Comparison of ENCODE assay signal across 10 cellular contexts in the genomic region with DNA sequence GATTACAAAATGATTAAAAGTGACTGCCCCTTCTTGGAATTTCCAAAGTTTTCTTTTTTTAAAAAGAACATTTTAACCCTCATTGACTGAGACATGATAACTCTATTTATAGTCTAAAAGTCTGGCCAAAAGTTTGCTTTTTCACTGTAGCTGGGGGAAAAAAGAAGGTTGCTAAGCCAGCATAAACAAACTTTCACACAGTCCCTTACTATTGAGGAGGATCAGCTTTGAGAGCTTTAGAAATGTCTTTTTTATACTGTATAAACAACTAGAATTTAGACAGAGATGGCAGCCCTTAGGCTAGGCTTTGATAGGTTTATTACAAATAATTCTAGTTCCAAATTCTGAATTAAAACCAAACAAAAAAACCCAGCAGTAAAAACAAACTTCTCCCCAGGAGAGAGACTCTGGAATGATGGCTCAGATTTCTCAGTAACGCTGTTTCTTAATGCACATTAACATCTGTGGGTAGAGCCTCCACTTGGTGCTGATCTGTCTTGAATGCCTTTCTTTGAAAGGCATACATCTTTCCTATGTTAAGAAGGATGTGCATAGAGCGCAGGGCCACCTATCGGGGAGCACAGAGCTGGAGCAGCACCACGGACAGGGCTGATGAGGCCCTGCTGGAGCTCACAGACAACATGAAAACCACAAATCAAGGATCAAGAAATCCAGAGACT.
A peak's percentile ranks its signal among the peaks of the same experiment; 100 is the strongest.
DNase-seq lines count a peak whose midpoint lies in the region; ATAC-seq and TF ChIP-seq lines count a peak whose summit lies in the region.
"Had no signal": no experiment of that assay in that cellular context is flagged by ENCODE, and none has a peak within 500 bp of the region (broad histone marks: within the 10 kb centered on the region; RNA-seq: fewer than 3 reads in every experiment).

No MANE protein-coding gene starts in this region.

- TF ChIP-seq CTCF in endodermal cell (conservative IDR thresholded peaks at IDR 0.05) (peak; percentile 49), sigmoid colon (IDR thresholded peaks at IDR 0.05) (peak in 1 of 4 experiments; percentile 18), mucosa of descending colon (IDR thresholded peaks at IDR 0.05) (no peak)

- no peak overlapping the region for H3K4me3 Mint-ChIP-seq in endodermal cell

- no peaks in the 10 kb centered on the region for H3K27me3 ChIP-seq in endodermal cell (ENCODE audit: control insufficient read depth, insufficient read depth, low read length, poor library complexity, severe bottlenecking)
- no peaks in the 10 kb centered on the region for H3K27me3 ChIP-seq in sigmoid colon

- no peak for TF ChIP-seq POLR2A in sigmoid colon (IDR thresholded peaks at IDR 0.05)

- H3K27me3 Mint-ChIP-seq in endodermal cell (ENCODE audit: insufficient read depth): no peaks in the 10 kb centered on the region

- no peak for TF ChIP-seq EP300 in sigmoid colon (IDR thresholded peaks at IDR 0.05)

- WGBS in endodermal cell (ENCODE audit: insufficient coverage in 1 of 2, insufficient read length in 1 of 2), 2 experiments: 29 to 43% methylated on average over 1 to 4 of the region's 4 CpGs
- WGBS in sigmoid colon, 2 donors: 58 to 90% methylated on average over 4 of the region's 4 CpGs

- DNase-seq in NCI-H460 (ENCODE audit: extremely low read depth, low read depth): peak; percentile 13
- DNase-seq in endodermal cell: peak; percentile 86
- no peak for DNase-seq in sigmoid colon
- no peak for DNase-seq in mucosa of descending colon
- no peak for DNase-seq in effector CD4-positive, alpha-beta T cell
- DNase-seq: activated CD4-positive, alpha-beta T cell treated with anti-CD3 and anti-CD28 coated beads, Interleukin-2, amount 50 U/mL, for 4 hours; stimulated activated CD4-positive, alpha-beta T cell treated with anti-CD3 and anti-CD28 coated beads, Interleukin-4, amount 100 ng/mL, for 1 hour had no signal

- H3K4me1 ChIP-seq in endodermal cell (ENCODE audit: control insufficient read depth, insufficient read depth, low read length): peaks cover 5% of the 10 kb centered on the region
- peaks cover 0 to 98% (median 83%) of the 10 kb centered on the region in 4 donors for H3K4me1 ChIP-seq in sigmoid colon
- no peaks in the 10 kb centered on the region for H3K4me1 ChIP-seq in mucosa of descending colon (ENCODE audit: low read depth)

- no peaks in the 10 kb centered on the region for H3K9me3 ChIP-seq in endodermal cell (ENCODE audit: control insufficient read depth, low read length)
- no peaks in the 10 kb centered on the region for H3K9me3 ChIP-seq in sigmoid colon
- no peaks in the 10 kb centered on the region for H3K9me3 ChIP-seq in mucosa of descending colon

- H3K27ac ChIP-seq in endodermal cell (ENCODE audit: low read depth, low read length): no peak overlapping the region
- peak overlapping the region; percentile 1 to 98 (median 84) for H3K27ac ChIP-seq in sigmoid colon

- H3K9me3 Mint-ChIP-seq in endodermal cell: no peaks in the 10 kb centered on the region

- no peak overlapping the region for H3K4me3 ChIP-seq in endodermal cell (ENCODE audit: low read length)
- H3K4me3 ChIP-seq in sigmoid colon: no peak overlapping the region
- no peak overlapping the region for H3K4me3 ChIP-seq in mucosa of descending colon

- H3K27ac Mint-ChIP-seq in endodermal cell: no peak overlapping the region

- intact Hi-C loops in sigmoid colon (cut with DNase I): no loop called here
- intact Hi-C loops in mucosa of descending colon (cut with DNase I, micrococcal nuclease): no loop called here

- H3K4me1 Mint-ChIP-seq in endodermal cell: peaks cover 19% of the 10 kb centered on the region

- peaks cover 6% of the 10 kb centered on the region for H3K36me3 Mint-ChIP-seq in endodermal cell (ENCODE audit: low read depth)

- H3K9ac ChIP-seq in endodermal cell (ENCODE audit: extremely low read depth, low read length, poor library complexity, severe bottlenecking): no peak overlapping the region

- H3K36me3 ChIP-seq in endodermal cell (ENCODE audit: control insufficient read depth, insufficient read depth, low read length) (no peaks in the 10 kb centered on the region), sigmoid colon (peaks cover 31 to 89% (median 40%) of the 10 kb centered on the region in 4 donors), mucosa of descending colon (ENCODE audit: low read depth) (no peaks in the 10 kb centered on the region)

- ATAC-seq in GM19351 (IDR thresholded peaks at IDR 0.05; ENCODE audit: unreplicated experiment) (peak; percentile 22), mucosa of descending colon (no peak), HG03378 (IDR thresholded peaks at IDR 0.05; ENCODE audit: unreplicated experiment) (no peak), HG02938 (IDR thresholded peaks at IDR 0.05; ENCODE audit: unreplicated experiment) (no peak)

Comparison
In these comparisons a context has a peak if more than half of its experiments do, and no peak if none do; other contexts are left out.
1. DNase-seq: peak in NCI-H460 (single experiment) and endodermal cell (single experiment); none in sigmoid colon (single experiment), mucosa of descending colon (0 of 3) and effector CD4-positive, alpha-beta T cell (single experiment).